In genomic region chr1:228269431-228269830, GRCh38 we compare ENCODE assay signal across 8 cellular contexts.
DNase-seq lines count a peak whose midpoint lies in the region; ATAC-seq and TF ChIP-seq lines count a peak whose summit lies in the region.
"Not testable (repeated sequence)": the region's sequence is repeated elsewhere in the genome, so short reads cannot be mapped to it uniquely, and the experiment has no call there.

No MANE protein-coding gene starts in this region.

- intact Hi-C loops in CD4-positive, alpha-beta T cell (cut with DNase I, micrococcal nuclease); left ventricle myocardium inferior (cut with micrococcal nuclease); mucosa of descending colon (cut with DNase I, micrococcal nuclease); psoas muscle (cut with DNase I): not testable (repeated sequence)

- H3K4me1 Mint-ChIP-seq in CD4-positive, alpha-beta T cell (ENCODE audit: low read depth), result peaks cover 11% of the 10 kb centered on the region
- not testable (repeated sequence) for H3K4me1 Mint-ChIP-seq in WTC11; activated naive CD8-positive, alpha-beta T cell treated with anti-CD3 and anti-CD28 coated beads, Interleukin-2, amount 10 ng/mL, durations not matched to agents 7 days and 5 days

- peak; percentile 98 for ATAC-seq in CD4-positive, alpha-beta T cell (ENCODE audit: poor library complexity)
- ATAC-seq in GM19351 (IDR thresholded peaks at IDR 0.05; ENCODE audit: unreplicated experiment) (peak; percentile 63), HG03175 (IDR thresholded peaks at IDR 0.05; ENCODE audit: unreplicated experiment) (peak; percentile 50), WTC11 (peak; percentile 62), mucosa of descending colon (peak; percentile 76)
- ATAC-seq in activated naive CD8-positive, alpha-beta T cell treated with anti-CD3 and anti-CD28 coated beads, Interleukin-2, amount 10 ng/mL, durations not matched to agents 7 days and 5 days (ENCODE audit: low read depth), result peak; percentile 51
- ATAC-seq in psoas muscle, result not testable (repeated sequence)

- H3K27me3 Mint-ChIP-seq in CD4-positive, alpha-beta T cell; WTC11 (ENCODE audit: low read depth); activated naive CD8-positive, alpha-beta T cell treated with anti-CD3 and anti-CD28 coated beads, Interleukin-2, amount 10 ng/mL, durations not matched to agents 7 days and 5 days: not testable (repeated sequence)

- H3K4me3 Mint-ChIP-seq in CD4-positive, alpha-beta T cell; WTC11; activated naive CD8-positive, alpha-beta T cell treated with anti-CD3 and anti-CD28 coated beads, Interleukin-2, amount 10 ng/mL, durations not matched to agents 7 days and 5 days: not testable (repeated sequence)

- H3K4me3 ChIP-seq in left ventricle myocardium inferior, mucosa of descending colon, psoas muscle: not testable (repeated sequence)

- H3K36me3 Mint-ChIP-seq in CD4-positive, alpha-beta T cell (ENCODE audit: low read depth), result peaks cover 17% of the 10 kb centered on the region
- H3K36me3 Mint-ChIP-seq in WTC11; activated naive CD8-positive, alpha-beta T cell treated with anti-CD3 and anti-CD28 coated beads, Interleukin-2, amount 10 ng/mL, durations not matched to agents 7 days and 5 days: not testable (repeated sequence)

- H3K4me1 ChIP-seq in left ventricle myocardium inferior (peaks cover 37% of the 10 kb centered on the region), psoas muscle (peaks cover 42% of the 10 kb centered on the region)
- not testable (repeated sequence) for H3K4me1 ChIP-seq in mucosa of descending colon (ENCODE audit: low read depth)

- H3K27me3 ChIP-seq in CD4-positive, alpha-beta T cell (ENCODE audit: control insufficient read depth, insufficient read depth, low read length); left ventricle myocardium inferior (ENCODE audit: low read depth); psoas muscle (ENCODE audit: insufficient read depth in 3 of 3, low read length in 2 of 3): not testable (repeated sequence)

- not testable (repeated sequence) for H3K9me3 ChIP-seq in CD4-positive, alpha-beta T cell (ENCODE audit: control insufficient read depth, low read length); left ventricle myocardium inferior (replicated peaks); mucosa of descending colon; psoas muscle

- WGBS in psoas muscle, 3 donors, result 82 to 90% (median 85%) methylated on average over 10 to 14 of the region's 17 CpGs

- H3K27ac Mint-ChIP-seq in CD4-positive, alpha-beta T cell; WTC11; activated naive CD8-positive, alpha-beta T cell treated with anti-CD3 and anti-CD28 coated beads, Interleukin-2, amount 10 ng/mL, durations not matched to agents 7 days and 5 days: not testable (repeated sequence)

- CTCF ChIA-PET in CD4-positive, alpha-beta T cell (lab: Charles Lee), result not testable (repeated sequence)
- CTCF ChIA-PET in WTC11 (lab: Charles Lee), result interaction anchor here (1.9 kb wide), 1 partner anchor 10 kb away, joined by 10 read pairs; no protein-coding TSS in a partner anchor

- H3K36me3 ChIP-seq in left ventricle myocardium inferior (peaks cover 63% of the 10 kb centered on the region), psoas muscle (ENCODE audit: insufficient read depth in 1 of 2, low read depth in 1 of 2) (peaks cover 5 to 96% of the 10 kb centered on the region in 2 donors)
- not testable (repeated sequence) for H3K36me3 ChIP-seq in mucosa of descending colon (ENCODE audit: low read depth)

- POLR2A ChIA-PET in CD4-positive, alpha-beta T cell (lab: Charles Lee); WTC11 (lab: Charles Lee); activated naive CD8-positive, alpha-beta T cell treated with anti-CD3 and anti-CD28 coated beads, Interleukin-2, amount 10 ng/mL, durations not matched to agents 7 days and 5 days (lab: Charles Lee): not testable (repeated sequence)

- DNase-seq in CD4-positive, alpha-beta T cell; WTC11 (ENCODE audit: low spot score); activated naive CD8-positive, alpha-beta T cell treated with anti-CD3 and anti-CD28 coated beads, Interleukin-2, amount 10 ng/mL, durations not matched to agents 7 days and 5 days; left ventricle myocardium inferior; mucosa of descending colon; psoas muscle: not testable (repeated sequence)

- not testable (repeated sequence) for H3K9me3 Mint-ChIP-seq in CD4-positive, alpha-beta T cell; WTC11; activated naive CD8-positive, alpha-beta T cell treated with anti-CD3 and anti-CD28 coated beads, Interleukin-2, amount 10 ng/mL, durations not matched to agents 7 days and 5 days

- not testable (repeated sequence) for H3K27ac ChIP-seq in CD4-positive, alpha-beta T cell (ENCODE audit: low read depth, low read length)
- H3K27ac ChIP-seq in left ventricle myocardium inferior (replicated peaks), result peak overlapping the region; percentile 68
- peak overlapping the region; percentile 20 for H3K27ac ChIP-seq in psoas muscle

- not testable (repeated sequence) for TF ChIP-seq CTCF in CD4-positive, alpha-beta T cell (IDR thresholded peaks at IDR 0.05); WTC11 (IDR thresholded peaks at IDR 0.05); left ventricle myocardium inferior (IDR thresholded peaks at IDR 0.05; ENCODE audit: borderline replicate concordance); mucosa of descending colon (IDR thresholded peaks at IDR 0.05); psoas muscle (IDR thresholded peaks at IDR 0.05)
